Comparison of ENCODE assay signal across 18 cellular contexts in genomic region chr6:31091680-31092079, GRCh38. TPM values are rescaled to one million over a fixed set of nuclear protein-coding genes. Genes with fewer than 3 reads are reported as not detected.
A peak's percentile ranks its signal among the peaks of the same experiment; 100 is the strongest.
DNase-seq lines count a peak whose midpoint lies in the region; ATAC-seq and TF ChIP-seq lines count a peak whose summit lies in the region.
"Had no signal": no experiment of that assay in that cellular context is flagged by ENCODE, and none has a peak within 500 bp of the region (broad histone marks: within the 10 kb centered on the region; RNA-seq: fewer than 3 reads in every experiment).

No MANE protein-coding gene starts in this region.

- dilution Hi-C loops in mammary epithelial cell (cut with HindIII; ENCODE audit: low sequenced_read_pairs): loop anchor here (5.0 kb wide), 1 partner anchor 56 kb away; no protein-coding TSS in a partner anchor

- no peak overlapping the region for H3K4me3 Mint-ChIP-seq in MCF 10A (ENCODE audit: unreplicated experiment)
- H3K4me3 Mint-ChIP-seq: CD14-positive monocyte; CD8-positive, alpha-beta T cell had no signal

- in situ Hi-C loops in mammary epithelial cell (cut with MboI; ENCODE audit: low sequenced_read_pairs in 2 of 2): no loop called here

- no peaks in the 10 kb centered on the region for H3K9me3 Mint-ChIP-seq in MCF 10A (ENCODE audit: unreplicated experiment)
- H3K9me3 Mint-ChIP-seq: CD8-positive, alpha-beta T cell had no signal

- POLR2A ChIA-PET in MCF 10A (lab: Yijun Ruan, JAX): interaction anchor here (0.9 to 1.4 kb wide), 2 partner anchors 11 to 510 kb away, joined by 3 read pairs; no protein-coding TSS in a partner anchor

- H3K79me2 ChIP-seq in mammary epithelial cell (ENCODE audit: insufficient read depth, low read length) (no peaks in the 10 kb centered on the region), Loucy (ENCODE audit: insufficient read depth, low read length) (no peaks in the 10 kb centered on the region)

- H3K27me3 ChIP-seq in mammary epithelial cell (ENCODE audit: insufficient read depth, low read length) (no peaks in the 10 kb centered on the region), Loucy (ENCODE audit: insufficient read depth, low read length, poor library complexity, severe bottlenecking) (no peaks in the 10 kb centered on the region), MG63 (no peaks in the 10 kb centered on the region)
- H3K27me3 ChIP-seq: BLaER1 had no signal

- TF ChIP-seq CTCF in mammary epithelial cell (conservative IDR thresholded peaks at IDR 0.05 in 1 of 2, IDR thresholded peaks at IDR 0.05 in 1 of 2; ENCODE audit: extremely low read depth in 1 of 2, insufficient read depth in 1 of 2, low read depth in 1 of 2, low read length in 2 of 2) (no peak), MCF 10A (IDR thresholded peaks at IDR 0.05; ENCODE audit: unreplicated experiment) (no peak), Loucy (conservative IDR thresholded peaks at IDR 0.05; ENCODE audit: low read length) (no peak), GM20000 (IDR thresholded peaks at IDR 0.05; ENCODE audit: extremely low read depth, missing control alignments) (no peak)

- CTCF ChIA-PET in mammary epithelial cell (lab: Charles Lee; ENCODE audit: low non-redundant PET): no interaction called here
- CTCF ChIA-PET in MCF 10A (lab: Yijun Ruan, JAX): interaction anchor here (1.0 to 4.8 kb wide), 4 partner anchors 11 to 270 kb away, joined by 3 to 29 read pairs (median 6); partner anchors contain the start of gene VARS2

- H3K4me3 ChIP-seq in mammary epithelial cell (replicated peaks in 1 of 3; ENCODE audit: insufficient read depth in 1 of 3, low read depth in 2 of 3, low read length in 3 of 3) (no peak overlapping the region), Loucy (ENCODE audit: low read length, poor library complexity, severe bottlenecking) (no peak overlapping the region), MG63 (no peak overlapping the region)
- H3K4me3 ChIP-seq: BLaER1 had no signal

- BruUV-seq in mammary epithelial cell (replicated peaks; lab: Mats Ljungman, UMichigan) (no TSS peak), MCF 10A (replicated peaks; lab: Mats Ljungman, UMichigan) (no TSS peak)

- H3K9me2 ChIP-seq in Loucy (replicated peaks; ENCODE audit: low read depth, low read length): no peaks in the 10 kb centered on the region

- no peaks in the 10 kb centered on the region for H3K9me3 ChIP-seq in mammary epithelial cell (replicated peaks; ENCODE audit: insufficient read depth, low read length)
- no peaks in the 10 kb centered on the region for H3K9me3 ChIP-seq in Loucy (ENCODE audit: insufficient read depth, low read depth, low read length)
- no peaks in the 10 kb centered on the region for H3K9me3 ChIP-seq in MG63
- H3K9me3 ChIP-seq: BLaER1 had no signal

- 66% methylated on average over 3 of the region's 3 CpGs for WGBS in mammary epithelial cell (ENCODE audit: low coverage, missing lambda C conversion rate)

- H4K20me1 ChIP-seq in mammary epithelial cell (ENCODE audit: insufficient read depth, low read length) (no peaks in the 10 kb centered on the region), Loucy (ENCODE audit: insufficient read depth, low read length, poor library complexity, severe bottlenecking) (no peaks in the 10 kb centered on the region)
- H4K20me1 ChIP-seq: BLaER1 had no signal

- DNase-seq in mammary epithelial cell: no peak
- no peak for DNase-seq in MCF 10A (ENCODE audit: unreplicated experiment)
- peak in 1 of 2 donors; percentile 35 for DNase-seq in left colon
- no peak for DNase-seq in GM20000 (ENCODE audit: low spot score)
- no peak for DNase-seq in cortex of kidney (lab: John Stamatoyannopoulos, UW)
- DNase-seq in MG63: no peak
- DNase-seq: 8988T; Calu3; CD8-positive, alpha-beta T cell; DMS79 treated with DMSO at 0.1 percent for 48 hours; GF-D8; GOT3; H7 had no signal

- H3K27ac ChIP-seq in mammary epithelial cell (ENCODE audit: insufficient read depth, low read depth, low read length): no peak overlapping the region
- H3K27ac ChIP-seq: BLaER1 had no signal

- no peaks in the 10 kb centered on the region for H3K36me3 ChIP-seq in mammary epithelial cell (ENCODE audit: insufficient read depth, low read length)
- no peaks in the 10 kb centered on the region for H3K36me3 ChIP-seq in Loucy (ENCODE audit: insufficient read depth, low read length)
- H3K36me3 ChIP-seq in MG63: no peaks in the 10 kb centered on the region
- H3K36me3 ChIP-seq: BLaER1 had no signal

- no peak overlapping the region for H3K27ac Mint-ChIP-seq in MCF 10A (ENCODE audit: low read depth, unreplicated experiment)
- H3K27ac Mint-ChIP-seq: CD14-positive monocyte; CD8-positive, alpha-beta T cell had no signal

- peak; percentile 69 for ATAC-seq in left colon
- ATAC-seq: CD8-positive, alpha-beta T cell had no signal

- H3K9ac ChIP-seq in mammary epithelial cell (ENCODE audit: insufficient read depth, low read length) (no peak overlapping the region), Loucy (ENCODE audit: low read depth, low read length, poor library complexity, severe bottlenecking) (no peak overlapping the region)
- H3K9ac ChIP-seq: BLaER1 had no signal

- H3K27me3 Mint-ChIP-seq in MCF 10A (ENCODE audit: insufficient read depth, unreplicated experiment): no peaks in the 10 kb centered on the region

- H3K36me3 Mint-ChIP-seq in MCF 10A (ENCODE audit: insufficient read depth, unreplicated experiment): peaks cover 5% of the 10 kb centered on the region
- H3K36me3 Mint-ChIP-seq: CD8-positive, alpha-beta T cell had no signal

- H3F3A ChIP-seq in Loucy (ENCODE audit: low read depth): peaks cover 11% of the 10 kb centered on the region

- H2AFZ ChIP-seq in mammary epithelial cell (ENCODE audit: low read depth, low read length) (peak overlapping the region; percentile 2), Loucy (ENCODE audit: low read length) (peak overlapping the region; percentile 21)

- H3K4me2 ChIP-seq in mammary epithelial cell (ENCODE audit: insufficient read depth, low read depth, low read length) (no peak overlapping the region), Loucy (ENCODE audit: low read depth, low read length, poor library complexity, severe bottlenecking) (no peak overlapping the region)
- H3K4me2 ChIP-seq: BLaER1 had no signal

- peaks cover 27% of the 10 kb centered on the region for H3K4me1 Mint-ChIP-seq in MCF 10A (ENCODE audit: insufficient read depth, unreplicated experiment)

- intact Hi-C loops in mammary epithelial cell (cut with micrococcal nuclease): no loop called here
- intact Hi-C loops in MCF 10A (cut with micrococcal nuclease): no loop called here
- intact Hi-C loops in left colon (cut with DNase I, micrococcal nuclease): no loop called here

- H3K4me1 ChIP-seq in mammary epithelial cell (ENCODE audit: insufficient read depth, low read length): peaks cover 20% of the 10 kb centered on the region
- peaks cover 43% of the 10 kb centered on the region for H3K4me1 ChIP-seq in Loucy (ENCODE audit: insufficient read depth, low read length, poor library complexity, severe bottlenecking)

RNA-seq across cellular contexts. Expression of gene C6orf15, which starts 20.7 kb away (rescaled TPM):
- total RNA-seq in mammary epithelial cell (1 to 10 TPM in 1 of 2 donors, not detected in 1; 9.3 TPM), MCF 10A (2022) (not detected in 2 replicates), left colon (not detected)
- polyA plus RNA-seq in mammary epithelial cell: 0.24 TPM
- not detected for polyA minus RNA-seq in mammary epithelial cell
- total RNA-seq in MG63 (2014; rRNA removed; shearing (Covaris generic); ENCODE audit: low replicate concordance): 0.91 TPM in 1 of 2 replicates, not detected in the other
- total RNA-seq: A673; Calu3; CD8-positive, alpha-beta T cell; H7 had no signal
- polyA plus RNA-seq: AG04450, CD14-positive monocyte had no signal

RNA-seq across cellular contexts. Expression of gene PSORS1C1, which starts 22.9 kb away (rescaled TPM):
- total RNA-seq in mammary epithelial cell (10 to 100 TPM in 1 of 2 donors, 1 to 10 TPM in 1; 3.7 to 19.6 TPM), MCF 10A (2022) (7.7 and 11.7 TPM in 2 replicates), left colon (1 to 10 TPM; 4.9 to 6.7 TPM)
- 3.3 TPM for polyA plus RNA-seq in mammary epithelial cell
- 6.3 TPM for polyA minus RNA-seq in mammary epithelial cell
- not detected in 2 replicates for total RNA-seq in MG63 (2014; rRNA removed; shearing (Covaris generic); ENCODE audit: low replicate concordance)
- total RNA-seq: A673; CD8-positive, alpha-beta T cell had no signal
- polyA plus RNA-seq: CD14-positive monocyte had no signal

RNA-seq across cellular contexts. Expression of gene CDSN, which starts 28.6 kb away (rescaled TPM):
- 1 to 10 TPM in 1 of 2 donors, under 1 TPM in 1; 0.80 to 1.2 TPM for total RNA-seq in mammary epithelial cell
- 2.8 TPM for polyA plus RNA-seq in mammary epithelial cell
- 4.7 TPM for polyA minus RNA-seq in mammary epithelial cell
- total RNA-seq in MCF 10A (2022): 0.16 TPM in 1 of 2 replicates, not detected in the other
- total RNA-seq in left colon: not detected
- not detected in 2 replicates for total RNA-seq in MG63 (2014; rRNA removed; shearing (Covaris generic); ENCODE audit: low replicate concordance)
- total RNA-seq: A673; CD8-positive, alpha-beta T cell; H7 had no signal
- polyA plus RNA-seq: AG04450, CD14-positive monocyte had no signal

RNA-seq across cellular contexts. Expression of gene PSORS1C2, which starts 47.2 kb away (rescaled TPM):
- total RNA-seq in mammary epithelial cell (not detected), MCF 10A (2022) (not detected in 2 replicates), left colon (not detected)
- not detected for polyA plus RNA-seq in mammary epithelial cell
- polyA minus RNA-seq in mammary epithelial cell: not detected
- not detected in 2 replicates for total RNA-seq in MG63 (2014; rRNA removed; shearing (Covaris generic); ENCODE audit: low replicate concordance)
- total RNA-seq: A673; Calu3; CD8-positive, alpha-beta T cell had no signal
- polyA plus RNA-seq: AG04450, CD14-positive monocyte had no signal
